ENCODE assay signal across 27 cellular contexts in genomic region chr12:91884216-91884615, GRCh38.
"Had no signal": no experiment of that assay in that cellular context is flagged by ENCODE, and none has a peak within 500 bp of the region (broad histone marks: within the 10 kb centered on the region; RNA-seq: fewer than 3 reads in every experiment).

No MANE protein-coding gene starts in this region.

- ATAC-seq: activated CD8-positive, alpha-beta T cell treated with anti-CD3 and anti-CD28 coated beads for 36 hours; activated T-cell treated with anti-CD3 and anti-CD28 coated beads, Interleukin-2, amount 50 U/mL, for 72 hours; Panc1; Right ventricle myocardium inferior; T-cell had no signal

- H3K27ac ChIP-seq: breast epithelium, SK-N-MC, VCaP had no signal

- H3K4me3 Mint-ChIP-seq: activated CD8-positive, alpha-beta T cell treated with anti-CD3 and anti-CD28 coated beads for 36 hours; activated naive CD4-positive, alpha-beta T cell treated with anti-CD3 and anti-CD28 coated beads, Interleukin-2, amount 10 ng/mL, durations not matched to agents 7 days and 5 days; activated naive CD8-positive, alpha-beta T cell treated with anti-CD3 and anti-CD28 coated beads for 36 hours; activated T-cell treated with anti-CD3 and anti-CD28 coated beads, Interleukin-2, amount 50 U/mL, for 72 hours; T-cell had no signal

- H3K4me1 ChIP-seq: breast epithelium had no signal

- H3K36me3 Mint-ChIP-seq: T-cell had no signal

- DNase-seq: activated CD4-positive, alpha-beta T cell treated with anti-CD3 and anti-CD28 coated beads, Interleukin-2, amount 50 U/mL, for 1 hour; activated CD4-positive, CD25-positive, alpha-beta regulatory T cell; activated CD8-positive, alpha-beta memory T cell treated with anti-CD3 and anti-CD28 coated beads, Interleukin-2, amount 50 U/mL, for 4 hours; activated CD8-positive, alpha-beta T cell treated with anti-CD3 and anti-CD28 coated beads for 36 hours; activated gamma-delta T cell treated with Interleukin-2 at 50 U/mL for 16 hours; activated naive CD4-positive, alpha-beta T cell treated with anti-CD3 and anti-CD28 coated beads, Interleukin-2, amount 10 ng/mL, durations not matched to agents 7 days and 5 days; activated naive CD8-positive, alpha-beta T cell treated with anti-CD3 and anti-CD28 coated beads for 36 hours; activated T-cell treated with anti-CD3 and anti-CD28 coated beads, Interleukin-2, amount 50 U/mL, for 72 hours; caudate nucleus; Kasumi-1; NCI-H1105 treated with DMSO at 0.1 percent for 48 hours; NCI-H1436 treated with DMSO at 0.1 percent for 48 hours; NCI-H187; NCI-H2081 treated with DMSO at 0.1 percent for 48 hours; NCI-H226; NCI-H526; NK-92 treated with Interleukin-12 subunit alpha and Interleukin-12 subunit beta, amount 100 ng/mL, for 24 hours; OCI-M1; RPMI8226; T-cell; T-helper 2 cell had no signal

- H3K9me3 Mint-ChIP-seq: activated CD8-positive, alpha-beta T cell treated with anti-CD3 and anti-CD28 coated beads for 36 hours; activated naive CD8-positive, alpha-beta T cell treated with anti-CD3 and anti-CD28 coated beads for 36 hours; activated T-cell treated with anti-CD3 and anti-CD28 coated beads, Interleukin-2, amount 50 U/mL, for 72 hours; activated T-helper 2 cell treated with anti-CD3 and anti-CD28 coated beads, Interferon-gamma antibody, Interleukin-2, Interleukin-4, amounts not matched to agents 10 μg/mL and 5 μg/mL and 100 μg/mL, durations not matched to agents 14 hours and 24 hours and 36 hours; T-cell had no signal

- H3K27me3 ChIP-seq: breast epithelium had no signal

- H3K27me3 Mint-ChIP-seq: activated CD8-positive, alpha-beta T cell treated with anti-CD3 and anti-CD28 coated beads for 36 hours; activated naive CD4-positive, alpha-beta T cell treated with anti-CD3 and anti-CD28 coated beads, Interleukin-2, amount 10 ng/mL, durations not matched to agents 7 days and 5 days; activated naive CD8-positive, alpha-beta T cell treated with anti-CD3 and anti-CD28 coated beads for 36 hours; T-cell had no signal

- H3K36me3 ChIP-seq: breast epithelium had no signal

- H3K4me3 ChIP-seq: breast epithelium, SK-N-MC had no signal

- H3K9me3 ChIP-seq: breast epithelium had no signal

- H3K27ac Mint-ChIP-seq: activated CD8-positive, alpha-beta T cell treated with anti-CD3 and anti-CD28 coated beads for 36 hours; activated naive CD4-positive, alpha-beta T cell treated with anti-CD3 and anti-CD28 coated beads, Interleukin-2, amount 10 ng/mL, durations not matched to agents 7 days and 5 days; activated naive CD8-positive, alpha-beta T cell treated with anti-CD3 and anti-CD28 coated beads for 36 hours; activated T-cell treated with anti-CD3 and anti-CD28 coated beads, Interleukin-2, amount 50 U/mL, for 72 hours; activated T-helper 2 cell treated with anti-CD3 and anti-CD28 coated beads, Interferon-gamma antibody, Interleukin-2, Interleukin-4, amounts not matched to agents 10 μg/mL and 5 μg/mL and 100 μg/mL, durations not matched to agents 14 hours and 24 hours and 36 hours; T-cell had no signal
